9 cellular contexts compared by ENCODE assay signal in the genomic region with DNA sequence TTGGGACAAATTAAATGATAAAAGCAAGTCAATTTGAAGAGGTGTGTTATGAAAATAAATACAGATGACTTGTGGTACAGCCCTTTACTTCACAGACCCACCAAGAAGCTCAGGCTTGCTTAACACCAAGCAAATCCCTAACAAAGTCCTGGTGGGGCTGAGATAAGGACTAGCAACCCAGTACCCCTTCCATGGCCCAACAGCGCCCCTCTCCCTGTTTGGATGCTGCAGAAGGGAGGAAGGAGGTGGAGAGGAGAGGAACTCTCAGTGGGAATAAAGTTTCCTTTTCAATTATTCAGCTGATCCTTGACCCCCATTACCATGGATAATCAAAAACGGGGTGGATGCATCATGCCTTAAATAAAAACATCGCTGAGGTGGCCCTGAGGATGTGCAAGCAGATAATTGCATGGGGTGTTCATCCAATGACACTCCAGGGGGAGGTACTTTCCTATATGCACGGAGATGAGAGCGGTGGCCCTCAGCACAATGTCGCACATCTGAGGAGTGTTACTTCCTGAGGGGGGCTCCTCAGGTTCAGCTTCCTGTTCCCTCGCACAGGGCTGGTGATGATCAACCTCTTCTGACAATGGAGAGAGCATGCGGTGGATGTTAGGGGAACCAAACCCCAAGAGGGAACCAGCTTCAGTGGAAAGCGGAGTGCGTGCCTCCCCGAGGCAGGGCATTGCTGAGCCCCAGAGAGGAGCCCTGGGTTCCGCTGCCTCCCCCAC. TPM values are rescaled to one million over a fixed set of nuclear protein-coding genes. Genes with fewer than 3 reads are reported as not detected.
DNase-seq lines count a peak whose midpoint lies in the region; ATAC-seq and TF ChIP-seq lines count a peak whose summit lies in the region.
"Had no signal": no experiment of that assay in that cellular context is flagged by ENCODE, and none has a peak within 500 bp of the region (broad histone marks: within the 10 kb centered on the region; RNA-seq: fewer than 3 reads in every experiment).

No MANE protein-coding gene starts in this region.

- H3K36me3 ChIP-seq in brain microvascular endothelial cell (replicated peaks), result no peaks in the 10 kb centered on the region
- H3K36me3 ChIP-seq: esophagus muscularis mucosa had no signal

- BruUV-seq in Calu3 (replicated peaks; lab: Mats Ljungman, UMichigan), result no TSS peak

- DNase-seq in Calu3 (peak; percentile 22), T-helper 2 cell (peak in 3 of 5 experiments; percentile 68 to 92 (median 91)), brain microvascular endothelial cell (no peak), NCI-H2196 treated with DMSO at 0.1 percent for 48 hours (lab: John Stamatoyannopoulos, UW; ENCODE audit: unreplicated experiment) (no peak), ACHN (no peak)
- DNase-seq in activated naive CD4-positive, alpha-beta T cell treated with anti-CD3 and anti-CD28 coated beads, Interleukin-2, amount 10 ng/mL, durations not matched to agents 7 days and 5 days, result peak; percentile 75

- intact Hi-C loops in Calu3 (cut with micrococcal nuclease; ENCODE audit: unreplicated experiment), result no loop called here

- CTCF ChIA-PET in Calu3 (lab: Charles Lee), result no interaction called here
- CTCF ChIA-PET in activated naive CD4-positive, alpha-beta T cell treated with anti-CD3 and anti-CD28 coated beads, Interleukin-2, amount 10 ng/mL, durations not matched to agents 7 days and 5 days (lab: Charles Lee), result interaction anchor here (0.9 to 2.9 kb wide), 10 partner anchors 12 to 74 kb away, joined by 3 to 10 read pairs (median 5); no protein-coding TSS in a partner anchor

- H3K27me3 Mint-ChIP-seq in Calu3 (ENCODE audit: unreplicated experiment), result peaks cover 100% of the 10 kb centered on the region
- peaks cover 5% of the 10 kb centered on the region for H3K27me3 Mint-ChIP-seq in activated naive CD4-positive, alpha-beta T cell treated with anti-CD3 and anti-CD28 coated beads, Interleukin-2, amount 10 ng/mL, durations not matched to agents 7 days and 5 days

- peak overlapping the region in 2 of 7 experiments; percentile 13 to 15 for H3K4me3 ChIP-seq in skin epidermis
- no peak overlapping the region for H3K4me3 ChIP-seq in brain microvascular endothelial cell (ENCODE audit: low read depth, low read length)
- H3K4me3 ChIP-seq: esophagus muscularis mucosa had no signal

- H3K9me3 Mint-ChIP-seq in Calu3 (ENCODE audit: low read depth, unreplicated experiment), result no peaks in the 10 kb centered on the region
- no peaks in the 10 kb centered on the region for H3K9me3 Mint-ChIP-seq in activated naive CD4-positive, alpha-beta T cell treated with anti-CD3 and anti-CD28 coated beads, Interleukin-2, amount 10 ng/mL, durations not matched to agents 7 days and 5 days

- no peaks in the 10 kb centered on the region for H3K27me3 ChIP-seq in brain microvascular endothelial cell (replicated peaks)

- H3K36me3 Mint-ChIP-seq in Calu3 (ENCODE audit: insufficient read depth, unreplicated experiment), result no peaks in the 10 kb centered on the region
- peaks cover 18% of the 10 kb centered on the region for H3K36me3 Mint-ChIP-seq in activated naive CD4-positive, alpha-beta T cell treated with anti-CD3 and anti-CD28 coated beads, Interleukin-2, amount 10 ng/mL, durations not matched to agents 7 days and 5 days

- no peak overlapping the region for H3K27ac Mint-ChIP-seq in Calu3 (ENCODE audit: unreplicated experiment)
- H3K27ac Mint-ChIP-seq in activated naive CD4-positive, alpha-beta T cell treated with anti-CD3 and anti-CD28 coated beads, Interleukin-2, amount 10 ng/mL, durations not matched to agents 7 days and 5 days, result peak overlapping the region; percentile 95

- TF ChIP-seq CTCF in Calu3 (IDR thresholded peaks at IDR 0.05; ENCODE audit: unreplicated experiment), result no peak
- TF ChIP-seq CTCF in brain microvascular endothelial cell (IDR thresholded peaks at IDR 0.05; ENCODE audit: low read depth, low read length, missing control alignments), result no peak

- no peaks in the 10 kb centered on the region for H3K4me1 Mint-ChIP-seq in Calu3 (ENCODE audit: low read depth, unreplicated experiment)
- peaks cover 75% of the 10 kb centered on the region for H3K4me1 Mint-ChIP-seq in activated naive CD4-positive, alpha-beta T cell treated with anti-CD3 and anti-CD28 coated beads, Interleukin-2, amount 10 ng/mL, durations not matched to agents 7 days and 5 days

- ATAC-seq in GM21825 (IDR thresholded peaks at IDR 0.05; ENCODE audit: unreplicated experiment), result no peak

- H3K4me3 Mint-ChIP-seq in Calu3 (ENCODE audit: low read depth, unreplicated experiment), result no peak overlapping the region
- H3K4me3 Mint-ChIP-seq in activated naive CD4-positive, alpha-beta T cell treated with anti-CD3 and anti-CD28 coated beads, Interleukin-2, amount 10 ng/mL, durations not matched to agents 7 days and 5 days, result peak overlapping the region; percentile 82

- in situ Hi-C loops in brain microvascular endothelial cell (cut with HindIII; ENCODE audit: low pct_ligation_motif_present, low sequenced_read_pairs) (no loop called here), ACHN (cut with HindIII; ENCODE audit: low pct_ligation_motif_present, low pct_unique_long_range_greater_than_20kb, low sequenced_read_pairs) (no loop called here)

- H3K27ac ChIP-seq in skin epidermis, result peak overlapping the region in 17 of 21 experiments; percentile 9 to 91 (median 51)
- no peak overlapping the region for H3K27ac ChIP-seq in brain microvascular endothelial cell
- H3K27ac ChIP-seq: esophagus muscularis mucosa had no signal

RNA-seq across cellular contexts. Expression of gene ZNF831, which starts 4.4 kb away (rescaled TPM):
- not detected in 2 replicates for total RNA-seq in Calu3 (2022)

Comparison
In these comparisons a context has a peak if more than half of its experiments do, and no peak if none do; other contexts are left out.
1. DNase-seq: peak in Calu3 (single experiment), T-helper 2 cell (3 of 5) and activated naive CD4-positive, alpha-beta T cell treated with anti-CD3 and anti-CD28 coated beads, Interleukin-2, amount 10 ng/mL, durations not matched to agents 7 days and 5 days (single experiment); none in brain microvascular endothelial cell (single experiment), NCI-H2196 treated with DMSO at 0.1 percent for 48 hours (single experiment) and ACHN (single experiment).